ENCODE assay signal across 20 cellular contexts in genomic region chr16:85190572-85190971, GRCh38.
"Had no signal": no experiment of that assay in that cellular context is flagged by ENCODE, and none has a peak within 500 bp of the region (broad histone marks: within the 10 kb centered on the region; RNA-seq: fewer than 3 reads in every experiment).

No MANE protein-coding gene starts in this region.

- H3K36me3 Mint-ChIP-seq: activated naive CD4-positive, alpha-beta T cell treated with anti-CD3 and anti-CD28 coated beads, Interleukin-2, amount 50 U/mL, for 24 hours; stimulated activated effector memory CD8-positive, alpha-beta T cell treated with anti-CD3 and anti-CD28 coated beads, Interleukin-12 subunit alpha, Interleukin-12 subunit beta, amount 100 ng/mL, for 72 hours had no signal

- H3K4me2 ChIP-seq: hepatocyte had no signal

- H3K27me3 Mint-ChIP-seq: activated naive CD4-positive, alpha-beta T cell treated with anti-CD3 and anti-CD28 coated beads, Interleukin-2, amount 50 U/mL, for 24 hours had no signal

- H3K4me3 ChIP-seq: breast epithelium, hepatocyte, psoas muscle, thoracic aorta had no signal

- ATAC-seq: activated T-cell treated with anti-CD3 and anti-CD28 coated beads, Interleukin-2, amount 50 U/mL, for 72 hours; effector memory CD8-positive, alpha-beta T cell; psoas muscle; sciatic nerve; stimulated activated effector memory CD8-positive, alpha-beta T cell treated with anti-CD3 and anti-CD28 coated beads, Interleukin-12 subunit alpha, Interleukin-12 subunit beta, amount 100 ng/mL, for 72 hours had no signal

- H3K27ac Mint-ChIP-seq: activated naive CD4-positive, alpha-beta T cell treated with anti-CD3 and anti-CD28 coated beads, Interleukin-2, amount 50 U/mL, for 24 hours; activated T-cell treated with anti-CD3 and anti-CD28 coated beads, Interleukin-2, amount 50 U/mL, for 72 hours; effector memory CD8-positive, alpha-beta T cell; stimulated activated effector memory CD8-positive, alpha-beta T cell treated with anti-CD3 and anti-CD28 coated beads, Interleukin-12 subunit alpha, Interleukin-12 subunit beta, amount 100 ng/mL, for 72 hours; T-helper 2 cell treated with Interferon-gamma antibody and Interleukin-4, amounts not matched to agents 5 μg/mL and 100 μg/mL, for 36 hours had no signal

- H3K27ac ChIP-seq: breast epithelium, hepatocyte, psoas muscle, thoracic aorta had no signal

- H3K9me3 ChIP-seq: breast epithelium, psoas muscle had no signal

- H3K36me3 ChIP-seq: breast epithelium, thoracic aorta had no signal

- FAIRE-seq: astrocyte, TTC549 had no signal

- H2AFZ ChIP-seq: hepatocyte had no signal

- H3K4me1 Mint-ChIP-seq: activated naive CD4-positive, alpha-beta T cell treated with anti-CD3 and anti-CD28 coated beads, Interleukin-2, amount 50 U/mL, for 24 hours; stimulated activated effector memory CD8-positive, alpha-beta T cell treated with anti-CD3 and anti-CD28 coated beads, Interleukin-12 subunit alpha, Interleukin-12 subunit beta, amount 100 ng/mL, for 72 hours had no signal

- H3K27me3 ChIP-seq: breast epithelium, hepatocyte had no signal

- DNase-seq: activated CD4-positive, alpha-beta T cell treated with anti-CD3 and anti-CD28 coated beads, Interleukin-2, amount 50 U/mL, for 4 hours; activated effector memory CD4-positive, alpha-beta T cell treated with anti-CD3 and anti-CD28 coated beads, Interleukin-2, amount 50 U/mL, for 16 hours; activated T-cell treated with anti-CD3 and anti-CD28 coated beads, Interleukin-2, amount 50 U/mL, for 72 hours; dermis blood vessel endothelial cell; effector memory CD8-positive, alpha-beta T cell; foreskin fibroblast; islet precursor cell; midbrain; stimulated activated CD4-positive, alpha-beta T cell treated with anti-CD3 and anti-CD28 coated beads, Interleukin-4, amount 100 ng/mL, for 24 hours had no signal

- H3K4me3 Mint-ChIP-seq: activated naive CD4-positive, alpha-beta T cell treated with anti-CD3 and anti-CD28 coated beads, Interleukin-2, amount 50 U/mL, for 24 hours; activated T-cell treated with anti-CD3 and anti-CD28 coated beads, Interleukin-2, amount 50 U/mL, for 72 hours; effector memory CD8-positive, alpha-beta T cell; neural crest cell; stimulated activated effector memory CD8-positive, alpha-beta T cell treated with anti-CD3 and anti-CD28 coated beads, Interleukin-12 subunit alpha, Interleukin-12 subunit beta, amount 100 ng/mL, for 72 hours; T-helper 2 cell treated with Interferon-gamma antibody and Interleukin-4, amounts not matched to agents 5 μg/mL and 100 μg/mL, for 36 hours had no signal

- H3K9me3 Mint-ChIP-seq: activated naive CD4-positive, alpha-beta T cell treated with anti-CD3 and anti-CD28 coated beads, Interleukin-2, amount 50 U/mL, for 24 hours; neural crest cell; T-helper 2 cell treated with Interferon-gamma antibody and Interleukin-4, amounts not matched to agents 5 μg/mL and 100 μg/mL, for 36 hours had no signal

- H3K4me1 ChIP-seq: breast epithelium had no signal
